In genomic region chr1:167947733-167948132, GRCh38 we compare ENCODE assay signal across 1 cellular context.
TF ChIP-seq lines count a peak whose summit lies in the region.

No MANE protein-coding gene starts in this region.

TF ChIP-seq in GM23338, 12 proteins besides CTCF, POLR2A, EP300 and RAD21 (continued from another document):
- TF ChIP-seq REST (IDR thresholded peaks at IDR 0.05; ENCODE audit: unreplicated experiment) = no peak
